ENCODE assay signal across 23 cellular contexts in the genomic region with DNA sequence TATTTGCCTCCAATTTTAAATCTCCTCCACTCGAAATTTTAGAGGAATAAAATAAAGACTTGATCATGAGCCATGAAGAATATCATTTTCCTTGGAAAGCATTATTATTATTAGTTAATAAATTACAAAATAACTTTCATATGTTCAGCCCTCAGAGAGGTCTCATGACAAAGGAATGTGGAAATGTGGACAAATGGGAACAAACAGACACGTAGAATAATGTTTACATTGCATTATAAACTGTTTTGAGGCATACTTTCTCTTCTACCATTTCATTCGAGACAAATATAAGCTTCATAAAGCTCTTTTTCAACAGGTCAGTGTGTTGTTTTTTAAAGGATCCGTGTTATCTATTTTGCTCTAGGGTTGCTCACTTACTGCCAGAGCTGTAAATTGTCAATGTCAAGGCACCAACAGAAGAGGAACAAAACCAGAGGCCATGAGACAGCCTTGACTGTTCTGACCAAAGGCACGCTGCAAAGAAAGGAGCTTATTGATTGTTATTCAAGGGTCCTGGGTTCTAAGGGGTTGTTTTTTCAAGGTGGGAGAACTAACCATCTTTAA.
DNase-seq lines count a peak whose midpoint lies in the region; ATAC-seq and TF ChIP-seq lines count a peak whose summit lies in the region.
"Had no signal": no experiment of that assay in that cellular context is flagged by ENCODE, and none has a peak within 500 bp of the region (broad histone marks: within the 10 kb centered on the region; RNA-seq: fewer than 3 reads in every experiment).

No MANE protein-coding gene starts in this region.

- no peaks in the 10 kb centered on the region for H3K9me3 Mint-ChIP-seq in chondrocyte (ENCODE audit: low read depth)
- no peaks in the 10 kb centered on the region for H3K9me3 Mint-ChIP-seq in WTC11

- H3K36me3 Mint-ChIP-seq in chondrocyte (ENCODE audit: low read depth) (no peaks in the 10 kb centered on the region), WTC11 (no peaks in the 10 kb centered on the region)

- no peaks in the 10 kb centered on the region for H3K27me3 ChIP-seq in right atrium auricular region
- H3K27me3 ChIP-seq: BE2C, gastroesophageal sphincter, neutrophil had no signal

- H3K9me3 ChIP-seq in right atrium auricular region = no peaks in the 10 kb centered on the region
- H3K9me3 ChIP-seq: BE2C, gastroesophageal sphincter, neutrophil had no signal

- peak overlapping the region; percentile 73 for H3K27ac Mint-ChIP-seq in chondrocyte (ENCODE audit: unreplicated experiment)
- H3K27ac Mint-ChIP-seq in WTC11 = no peak overlapping the region
- H3K27ac Mint-ChIP-seq: T-helper 17 cell had no signal

- H3K36me3 ChIP-seq in right atrium auricular region = no peaks in the 10 kb centered on the region
- H3K36me3 ChIP-seq: BE2C, gastroesophageal sphincter, neutrophil had no signal

- no peak for DNase-seq in Right ventricle myocardium inferior (ENCODE audit: missing footprints)
- DNase-seq in right atrium auricular region (ENCODE audit: low spot score) = no peak
- DNase-seq in chondrocyte (ENCODE audit: low spot score) = no peak
- peak; percentile 52 for DNase-seq in iris pigment epithelial cell (ENCODE audit: low read depth)
- no peak for DNase-seq in WTC11 (ENCODE audit: low spot score)
- DNase-seq in NCI-H345 treated with DMSO at 0.1 percent for 48 hours (lab: John Stamatoyannopoulos, UW; ENCODE audit: unreplicated experiment) = no peak
- no peak for DNase-seq in NCI-H146 (lab: John Stamatoyannopoulos, UW)
- DNase-seq: activated CD4-positive, alpha-beta T cell treated with anti-CD3 and anti-CD28 coated beads, Interleukin-2, amount 50 U/mL, for 48 hours; activated gamma-delta T cell; BE2C; caudate nucleus; COR-L47; NCI-H1436 treated with DMSO at 0.1 percent for 48 hours; NCI-H2171; NCI-H526 treated with DMSO at 0.1 percent for 48 hours; retina; SHP77 treated with DMSO at 0.1 percent for 48 hours; T-helper 17 cell had no signal

- H3K4me1 ChIP-seq in right atrium auricular region = no peaks in the 10 kb centered on the region
- H3K4me1 ChIP-seq: BE2C, gastroesophageal sphincter had no signal

- H3K4me3 Mint-ChIP-seq in chondrocyte (ENCODE audit: unreplicated experiment) (no peak overlapping the region), WTC11 (no peak overlapping the region)
- H3K4me3 Mint-ChIP-seq: T-helper 17 cell had no signal

- intact Hi-C loops in Right ventricle myocardium inferior (cut with DNase I) = no loop called here

- peaks cover 8% of the 10 kb centered on the region for H3K4me1 Mint-ChIP-seq in chondrocyte (ENCODE audit: low read depth)
- H3K4me1 Mint-ChIP-seq in WTC11 = peaks cover 5% of the 10 kb centered on the region
- H3K4me1 Mint-ChIP-seq: T-helper 17 cell had no signal

- POLR2A ChIA-PET in WTC11 (lab: Charles Lee) = interaction anchor here (0.5 kb wide), 1 partner anchor 59 kb away, joined by 3 read pairs; no protein-coding TSS in a partner anchor

- H3K27me3 Mint-ChIP-seq in chondrocyte (ENCODE audit: low read depth) (no peaks in the 10 kb centered on the region), WTC11 (ENCODE audit: low read depth) (no peaks in the 10 kb centered on the region; the same call in 1 of the 2 replicates)

- CTCF ChIA-PET in WTC11 (lab: Charles Lee) = no interaction called here

- ATAC-seq in Right ventricle myocardium inferior (peak; percentile 64), HG03354 (IDR thresholded peaks at IDR 0.05; ENCODE audit: poor library complexity, severe bottlenecking, unreplicated experiment) (no peak), WTC11 (no peak)
- ATAC-seq: gastroesophageal sphincter, T-helper 17 cell had no signal

- no peak overlapping the region for H3K4me3 ChIP-seq in right atrium auricular region
- H3K4me3 ChIP-seq: gastroesophageal sphincter had no signal

- H3K27ac ChIP-seq in right atrium auricular region = peak overlapping the region in 1 of 2 donors; percentile 60
- H3K27ac ChIP-seq: gastroesophageal sphincter, HL-60, neutrophil, VCaP had no signal

- TF ChIP-seq CTCF in right atrium auricular region (IDR thresholded peaks at IDR 0.05) (no peak), chondrocyte (IDR thresholded peaks at IDR 0.05) (no peak), WTC11 (IDR thresholded peaks at IDR 0.05) (no peak)

TF ChIP-seq in WTC11, 78 proteins besides CTCF, POLR2A, EP300 and RAD21 (continues in another document):
- no peak for TF ChIP-seq ZBTB43 (CRISPR knock-in tag; IDR thresholded peaks at IDR 0.05)
- no peak for TF ChIP-seq SMAD4 (CRISPR knock-in tag; IDR thresholded peaks at IDR 0.05)
- TF ChIP-seq, protein P1, sequence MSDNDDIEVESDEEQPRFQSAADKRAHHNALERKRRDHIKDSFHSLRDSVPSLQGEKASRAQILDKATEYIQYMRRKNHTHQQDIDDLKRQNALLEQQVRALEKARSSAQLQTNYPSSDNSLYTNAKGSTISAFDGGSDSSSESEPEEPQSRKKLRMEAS (CRISPR knock-in tag; IDR thresholded peaks at IDR 0.05) = no peak
- TF ChIP-seq MYBL2 (CRISPR knock-in tag; IDR thresholded peaks at IDR 0.05) = no peak
- TF ChIP-seq, protein P2, sequence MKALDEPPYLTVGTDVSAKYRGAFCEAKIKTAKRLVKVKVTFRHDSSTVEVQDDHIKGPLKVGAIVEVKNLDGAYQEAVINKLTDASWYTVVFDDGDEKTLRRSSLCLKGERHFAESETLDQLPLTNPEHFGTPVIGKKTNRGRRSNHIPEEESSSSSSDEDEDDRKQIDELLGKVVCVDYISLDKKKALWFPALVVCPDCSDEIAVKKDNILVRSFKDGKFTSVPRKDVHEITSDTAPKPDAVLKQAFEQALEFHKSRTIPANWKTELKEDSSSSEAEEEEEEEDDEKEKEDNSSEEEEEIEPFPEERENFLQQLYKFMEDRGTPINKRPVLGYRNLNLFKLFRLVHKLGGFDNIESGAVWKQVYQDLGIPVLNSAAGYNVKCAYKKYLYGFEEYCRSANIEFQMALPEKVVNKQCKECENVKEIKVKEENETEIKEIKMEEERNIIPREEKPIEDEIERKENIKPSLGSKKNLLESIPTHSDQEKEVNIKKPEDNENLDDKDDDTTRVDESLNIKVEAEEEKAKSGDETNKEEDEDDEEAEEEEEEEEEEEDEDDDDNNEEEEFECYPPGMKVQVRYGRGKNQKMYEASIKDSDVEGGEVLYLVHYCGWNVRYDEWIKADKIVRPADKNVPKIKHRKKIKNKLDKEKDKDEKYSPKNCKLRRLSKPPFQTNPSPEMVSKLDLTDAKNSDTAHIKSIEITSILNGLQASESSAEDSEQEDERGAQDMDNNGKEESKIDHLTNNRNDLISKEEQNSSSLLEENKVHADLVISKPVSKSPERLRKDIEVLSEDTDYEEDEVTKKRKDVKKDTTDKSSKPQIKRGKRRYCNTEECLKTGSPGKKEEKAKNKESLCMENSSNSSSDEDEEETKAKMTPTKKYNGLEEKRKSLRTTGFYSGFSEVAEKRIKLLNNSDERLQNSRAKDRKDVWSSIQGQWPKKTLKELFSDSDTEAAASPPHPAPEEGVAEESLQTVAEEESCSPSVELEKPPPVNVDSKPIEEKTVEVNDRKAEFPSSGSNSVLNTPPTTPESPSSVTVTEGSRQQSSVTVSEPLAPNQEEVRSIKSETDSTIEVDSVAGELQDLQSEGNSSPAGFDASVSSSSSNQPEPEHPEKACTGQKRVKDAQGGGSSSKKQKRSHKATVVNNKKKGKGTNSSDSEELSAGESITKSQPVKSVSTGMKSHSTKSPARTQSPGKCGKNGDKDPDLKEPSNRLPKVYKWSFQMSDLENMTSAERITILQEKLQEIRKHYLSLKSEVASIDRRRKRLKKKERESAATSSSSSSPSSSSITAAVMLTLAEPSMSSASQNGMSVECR (CRISPR knock-in tag; IDR thresholded peaks at IDR 0.05; ENCODE audit: borderline replicate concordance) = no peak
- no peak for TF ChIP-seq JAZF1 (CRISPR knock-in tag; IDR thresholded peaks at IDR 0.05)
- TF ChIP-seq, protein P3, sequence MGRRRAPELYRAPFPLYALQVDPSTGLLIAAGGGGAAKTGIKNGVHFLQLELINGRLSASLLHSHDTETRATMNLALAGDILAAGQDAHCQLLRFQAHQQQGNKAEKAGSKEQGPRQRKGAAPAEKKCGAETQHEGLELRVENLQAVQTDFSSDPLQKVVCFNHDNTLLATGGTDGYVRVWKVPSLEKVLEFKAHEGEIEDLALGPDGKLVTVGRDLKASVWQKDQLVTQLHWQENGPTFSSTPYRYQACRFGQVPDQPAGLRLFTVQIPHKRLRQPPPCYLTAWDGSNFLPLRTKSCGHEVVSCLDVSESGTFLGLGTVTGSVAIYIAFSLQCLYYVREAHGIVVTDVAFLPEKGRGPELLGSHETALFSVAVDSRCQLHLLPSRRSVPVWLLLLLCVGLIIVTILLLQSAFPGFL (CRISPR knock-in tag; IDR thresholded peaks at IDR 0.05; ENCODE audit: borderline replicate concordance) = no peak
- TF ChIP-seq, protein P4, sequence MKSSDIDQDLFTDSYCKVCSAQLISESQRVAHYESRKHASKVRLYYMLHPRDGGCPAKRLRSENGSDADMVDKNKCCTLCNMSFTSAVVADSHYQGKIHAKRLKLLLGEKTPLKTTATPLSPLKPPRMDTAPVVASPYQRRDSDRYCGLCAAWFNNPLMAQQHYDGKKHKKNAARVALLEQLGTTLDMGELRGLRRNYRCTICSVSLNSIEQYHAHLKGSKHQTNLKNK (CRISPR knock-in tag; IDR thresholded peaks at IDR 0.05) = no peak
- no peak for TF ChIP-seq ETV6 (CRISPR knock-in tag; IDR thresholded peaks at IDR 0.05)
- TF ChIP-seq, protein P5, sequence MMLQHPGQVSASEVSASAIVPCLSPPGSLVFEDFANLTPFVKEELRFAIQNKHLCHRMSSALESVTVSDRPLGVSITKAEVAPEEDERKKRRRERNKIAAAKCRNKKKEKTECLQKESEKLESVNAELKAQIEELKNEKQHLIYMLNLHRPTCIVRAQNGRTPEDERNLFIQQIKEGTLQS (CRISPR knock-in tag; conservative IDR thresholded peaks at IDR 0.05) = no peak
